Comparison of ENCODE assay signal across 20 cellular contexts in the genomic region with DNA sequence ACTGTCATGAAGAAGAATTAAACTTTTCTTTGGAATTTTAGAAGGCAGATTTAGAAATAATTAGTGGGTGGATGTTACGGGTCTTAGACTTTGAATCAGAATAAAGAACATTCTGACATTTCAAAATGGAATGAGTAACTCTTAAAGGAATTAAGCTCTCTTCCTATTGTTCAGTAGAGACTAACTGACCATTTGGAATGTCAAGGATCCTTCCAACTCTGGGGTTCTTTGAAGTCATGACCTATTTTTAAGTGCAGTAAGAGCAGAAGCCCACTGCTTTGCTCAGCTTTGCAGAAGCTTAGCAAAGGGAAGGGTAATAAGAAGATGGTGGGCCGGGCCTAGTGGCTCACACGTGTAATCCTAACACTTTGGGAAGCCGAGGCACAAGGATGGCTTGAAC. TPM values are rescaled to one million over a fixed set of nuclear protein-coding genes. Genes with fewer than 3 reads are reported as not detected.
DNase-seq lines count a peak whose midpoint lies in the region; ATAC-seq, FAIRE-seq and TF ChIP-seq lines count a peak whose summit lies in the region.
"Had no signal": no experiment of that assay in that cellular context is flagged by ENCODE, and none has a peak within 500 bp of the region (broad histone marks: within the 10 kb centered on the region; RNA-seq: fewer than 3 reads in every experiment).

No MANE protein-coding gene starts in this region.

- no peak for ATAC-seq in HepG2
- ATAC-seq in right lobe of liver = no peak
- ATAC-seq in activated naive CD8-positive, alpha-beta T cell treated with anti-CD3 and anti-CD28 coated beads, Interleukin-2, amount 50 U/mL, for 24 hours = no peak
- no peak for ATAC-seq in memory B cell (ENCODE audit: low read depth)
- no peak for ATAC-seq in GM19455 (IDR thresholded peaks at IDR 0.05; ENCODE audit: unreplicated experiment)
- ATAC-seq in HG03097 (IDR thresholded peaks at IDR 0.05; ENCODE audit: low FRiP score, unreplicated experiment) = no peak
- no peak for ATAC-seq in Right ventricle myocardium inferior
- ATAC-seq: activated T-cell treated with anti-CD3 and anti-CD28 coated beads, Interleukin-2, amount 50 U/mL, for 4 hours had no signal

- no peak overlapping the region for H3K9ac ChIP-seq in HepG2 (ENCODE audit: insufficient read depth, low read depth, low read length)

- H3K9me3 ChIP-seq in HepG2 (ENCODE audit: low read length) (no peaks in the 10 kb centered on the region), right lobe of liver (no peaks in the 10 kb centered on the region)
- H3K9me3 ChIP-seq: BE2C, colonic mucosa, suprapubic skin had no signal

- H3K4me1 ChIP-seq in HepG2 (ENCODE audit: insufficient read depth, low read length) (peaks cover 38% of the 10 kb centered on the region), right lobe of liver (peaks cover 0 to 33% (median 10%) of the 10 kb centered on the region in 4 donors)

- no peak for TF ChIP-seq CTCF in HepG2 (CRISPR knock-in tag; IDR thresholded peaks at IDR 0.05)
- TF ChIP-seq CTCF in right lobe of liver (IDR thresholded peaks at IDR 0.05) = no peak

- H3K4me2 ChIP-seq in HepG2 (ENCODE audit: low read depth, low read length) = no peak overlapping the region

- 97% methylated on average over 4 of the region's 4 CpGs for WGBS in HepG2 (ENCODE audit: low lambda C conversion rate)
- WGBS in right lobe of liver (ENCODE audit: insufficient coverage, low coverage, low lambda C conversion rate, missing lambda C conversion rate) = 89% methylated on average over 4 of the region's 4 CpGs

- H3K4me3 Mint-ChIP-seq in activated naive CD8-positive, alpha-beta T cell treated with anti-CD3 and anti-CD28 coated beads, Interleukin-2, amount 50 U/mL, for 24 hours = no peak overlapping the region
- H3K4me3 Mint-ChIP-seq in memory B cell = no peak overlapping the region
- H3K4me3 Mint-ChIP-seq: immature natural killer cell had no signal

- POLR2A ChIA-PET in HepG2 (lab: Yijun Ruan, JAX) = interaction anchor here (1.2 kb wide), 1 partner anchor 14 kb away, joined by 4 read pairs; no protein-coding TSS in a partner anchor

- H3K27ac Mint-ChIP-seq in activated naive CD8-positive, alpha-beta T cell treated with anti-CD3 and anti-CD28 coated beads, Interleukin-2, amount 50 U/mL, for 24 hours = peak overlapping the region; percentile 14
- H3K27ac Mint-ChIP-seq in memory B cell = peak overlapping the region; percentile 17

- no peaks in the 10 kb centered on the region for H3K27me3 Mint-ChIP-seq in activated naive CD8-positive, alpha-beta T cell treated with anti-CD3 and anti-CD28 coated beads, Interleukin-2, amount 50 U/mL, for 24 hours
- H3K27me3 Mint-ChIP-seq in memory B cell = no peaks in the 10 kb centered on the region

- TF ChIP-seq RAD21 in HepG2 (CRISPR knock-in tag; IDR thresholded peaks at IDR 0.05) = no peak

- TF ChIP-seq POLR2A in HepG2 (IDR thresholded peaks at IDR 0.05; ENCODE audit: insufficient read depth in 1 of 2, low read depth in 2 of 2, low read length in 2 of 2) (no peak), right lobe of liver (IDR thresholded peaks at IDR 0.05) (no peak)

- CTCF ChIA-PET in HepG2 (lab: Yijun Ruan, JAX; ENCODE audit: low intra/inter-chr PET ratio, low total read pairs) = no interaction called here

- no peaks in the 10 kb centered on the region for H3K36me3 ChIP-seq in HepG2 (replicated peaks in 1 of 2; ENCODE audit: control insufficient read depth in 1 of 2, insufficient read depth in 2 of 2, low read length in 2 of 2)
- H3K36me3 ChIP-seq in right lobe of liver = no peaks in the 10 kb centered on the region
- H3K36me3 ChIP-seq: BE2C, colonic mucosa, suprapubic skin had no signal

- FAIRE-seq in HepG2 (lab: Jason Lieb, UNC) = no peak
- FAIRE-seq: GM18507 had no signal

- no peaks in the 10 kb centered on the region; a peak in 1 of 5 replicates for H3K27me3 ChIP-seq in HepG2 (ENCODE audit: control insufficient read depth in 1 of 2, insufficient read depth in 2 of 2, low read length in 2 of 2)
- no peaks in the 10 kb centered on the region for H3K27me3 ChIP-seq in right lobe of liver
- H3K27me3 ChIP-seq: BE2C, colonic mucosa, suprapubic skin had no signal

- H3K4me1 Mint-ChIP-seq in activated naive CD8-positive, alpha-beta T cell treated with anti-CD3 and anti-CD28 coated beads, Interleukin-2, amount 50 U/mL, for 24 hours = peaks cover 66% of the 10 kb centered on the region
- peaks cover 45% of the 10 kb centered on the region for H3K4me1 Mint-ChIP-seq in memory B cell

- H3K36me3 Mint-ChIP-seq in activated naive CD8-positive, alpha-beta T cell treated with anti-CD3 and anti-CD28 coated beads, Interleukin-2, amount 50 U/mL, for 24 hours (ENCODE audit: low read depth) = peaks cover 29% of the 10 kb centered on the region
- H3K36me3 Mint-ChIP-seq in memory B cell = peaks cover 10% of the 10 kb centered on the region

- BruUV-seq in HepG2 (replicated peaks; lab: Mats Ljungman, UMichigan) = no TSS peak

- TF ChIP-seq EP300 in HepG2 (IDR thresholded peaks at IDR 0.05; ENCODE audit: low read depth in 2 of 2, low read length in 2 of 2) = no peak
- no peak for TF ChIP-seq EP300 in HepG2 (CRISPR knock-in tag; IDR thresholded peaks at IDR 0.05; ENCODE audit: borderline replicate concordance)

- intact Hi-C loops in HepG2 (cut with micrococcal nuclease; ENCODE audit: unreplicated experiment) = no loop called here
- intact Hi-C loops in right lobe of liver (cut with DNase I) = no loop called here
- intact Hi-C loops in Right ventricle myocardium inferior (cut with DNase I) = loop anchor here (5.0 kb wide), 1 partner anchor 69 kb away; a partner anchor contains a TSS

- no peak overlapping the region for H3K4me3 ChIP-seq in HepG2 (replicated peaks in 1 of 3; ENCODE audit: insufficient read depth in 1 of 3, low read depth in 2 of 3, low read length in 3 of 3)
- H3K4me3 ChIP-seq in right lobe of liver = no peak overlapping the region
- H3K4me3 ChIP-seq: colonic mucosa, lung, suprapubic skin had no signal

- H4K20me1 ChIP-seq in HepG2 (ENCODE audit: insufficient read depth, low read length) = 0 out of 2 replicates have a peak, but pooled peaks cover 3% of the 10 kb centered on the region

- H2AFZ ChIP-seq in HepG2 (ENCODE audit: low read length) = no peak overlapping the region

- H3K27ac ChIP-seq in HepG2 (ENCODE audit: extremely low read length, insufficient read depth, low read length) = no peak overlapping the region
- H3K27ac ChIP-seq in right lobe of liver = no peak overlapping the region
- H3K27ac ChIP-seq: colonic mucosa, suprapubic skin had no signal

- H3K79me2 ChIP-seq in HepG2 (ENCODE audit: insufficient read depth, low read length) = peaks cover 29% of the 10 kb centered on the region

- in situ Hi-C loops in HepG2 (cut with HindIII; ENCODE audit: extremely low pct_ligation_motif_present, low pct_unique_long_range_greater_than_20kb) = no loop called here

- H3K9me3 Mint-ChIP-seq in activated naive CD8-positive, alpha-beta T cell treated with anti-CD3 and anti-CD28 coated beads, Interleukin-2, amount 50 U/mL, for 24 hours = no peaks in the 10 kb centered on the region
- H3K9me3 Mint-ChIP-seq in memory B cell = no peaks in the 10 kb centered on the region
- H3K9me3 Mint-ChIP-seq: activated T-cell treated with anti-CD3 and anti-CD28 coated beads, Interleukin-2, amount 50 U/mL, for 4 hours; immature natural killer cell had no signal

- DNase-seq in HepG2 (ENCODE audit: low spot score) (no peak), right lobe of liver (no peak), memory B cell (ENCODE audit: low spot score in 2 of 2) (no peak), Right ventricle myocardium inferior (ENCODE audit: missing footprints) (no peak)
- DNase-seq in activated naive CD8-positive, alpha-beta T cell treated with anti-CD3 and anti-CD28 coated beads, Interleukin-2, amount 50 U/mL, for 24 hours = no peak
- no peak for DNase-seq in stimulated activated CD4-positive, alpha-beta T cell treated with anti-CD3 and anti-CD28 coated beads, Interleukin-15, amount 100 ng/mL, for 24 hours
- DNase-seq: activated T-cell treated with anti-CD3 and anti-CD28 coated beads, Interleukin-2, amount 50 U/mL, for 4 hours; BE2C; colonic mucosa; DMS 273 treated with DMSO at 0.1 percent for 48 hours; immature natural killer cell; NCI-H187; NCI-H446; Right ventricle myocardium superior had no signal

RNA-seq across cellular contexts. Expression of a gene that starts 4.0 kb away (rescaled TPM):
- total RNA-seq in HepG2 (2016; rRNA removed; fragmentation: Illumina TruSeq; extraction: Trizol) (72.1 and 74.4 TPM in 2 replicates), right lobe of liver (10 to 100 TPM; 28.2 to 55.2 (median 37.1) TPM), Right ventricle myocardium inferior (98.2 TPM)
- total RNA-seq in HepG2 (2016; cell fraction: cytosol; rRNA removed; fragmentation: Illumina TruSeq; extraction: Trizol; ENCODE audit: low read depth) = 16.5 and 18.5 TPM in 2 replicates
- 75.0 and 76.5 TPM in 2 replicates for total RNA-seq in HepG2 (2016; cell fraction: insoluble cytoplasmic fraction; rRNA removed; fragmentation: Illumina TruSeq; extraction: Trizol)
- total RNA-seq in HepG2 (2016; cell fraction: membrane; rRNA removed; fragmentation: Illumina TruSeq; extraction: Trizol) = 23.3 and 30.6 TPM in 2 replicates
- total RNA-seq in HepG2 (2016; cell fraction: nucleus; rRNA removed; fragmentation: Illumina TruSeq; extraction: Trizol) = 35.7 and 40.9 TPM in 2 replicates
- 35.8 and 41.1 TPM in 2 replicates for polyA plus RNA-seq in HepG2 (2011; rRNA removed)
- 27.6 and 35.9 TPM in 2 replicates for polyA plus RNA-seq in HepG2 (2011; cell fraction: cytosol; rRNA removed)
- polyA plus RNA-seq in HepG2 (2011; cell fraction: nucleus; rRNA removed) = 20.8 and 25.4 TPM in 2 replicates
- 23.0 and 52.4 TPM in 2 replicates for polyA plus RNA-seq in HepG2 (2012)
- 22.9 and 25.5 TPM in 2 replicates for polyA plus RNA-seq in HepG2 (2016; cell fraction: cytosol; fragmentation: Illumina TruSeq; extraction: Trizol; ENCODE audit: low read depth)
- polyA plus RNA-seq in HepG2 (2016; cell fraction: insoluble cytoplasmic fraction; fragmentation: Illumina TruSeq; extraction: Trizol; ENCODE audit: low read depth) = 67.0 and 70.3 TPM in 2 replicates
- 24.8 and 25.8 TPM in 2 replicates for polyA plus RNA-seq in HepG2 (2016; cell fraction: membrane; fragmentation: Illumina TruSeq; extraction: Trizol; ENCODE audit: low read depth)
- polyA plus RNA-seq in HepG2 (2016; cell fraction: nucleus; fragmentation: Illumina TruSeq; extraction: Trizol; ENCODE audit: insufficient read depth, low read depth) = 44.4 and 74.3 TPM in 2 replicates
- polyA minus RNA-seq in HepG2 (2011; rRNA and poly(A)+ RNA removed; ENCODE audit: low replicate concordance) = 6.9 and 33.8 TPM in 2 replicates
- polyA minus RNA-seq in HepG2 (2011; cell fraction: cytosol; rRNA and poly(A)+ RNA removed) = 9.8 and 13.8 TPM in 2 replicates
- 40.3 and 42.6 TPM in 2 replicates for polyA minus RNA-seq in HepG2 (2011; cell fraction: nucleus; rRNA and poly(A)+ RNA removed)

RNA-seq across cellular contexts. Expression of a gene that starts 24.3 kb away (rescaled TPM):
- total RNA-seq in HepG2 (2016; rRNA removed; fragmentation: Illumina TruSeq; extraction: Trizol) = 674 and 839 TPM in 2 replicates
- total RNA-seq in HepG2 (2016; cell fraction: cytosol; rRNA removed; fragmentation: Illumina TruSeq; extraction: Trizol; ENCODE audit: low read depth) = 242 and 256 TPM in 2 replicates
- total RNA-seq in HepG2 (2016; cell fraction: insoluble cytoplasmic fraction; rRNA removed; fragmentation: Illumina TruSeq; extraction: Trizol) = 663 and 874 TPM in 2 replicates
- 629 and 636 TPM in 2 replicates for total RNA-seq in HepG2 (2016; cell fraction: membrane; rRNA removed; fragmentation: Illumina TruSeq; extraction: Trizol)
- 227 and 238 TPM in 2 replicates for total RNA-seq in HepG2 (2016; cell fraction: nucleus; rRNA removed; fragmentation: Illumina TruSeq; extraction: Trizol)
- polyA plus RNA-seq in HepG2 (2011; rRNA removed) = 417 and 526 TPM in 2 replicates
- polyA plus RNA-seq in HepG2 (2011; cell fraction: cytosol; rRNA removed) = 451 and 581 TPM in 2 replicates
- 112 and 118 TPM in 2 replicates for polyA plus RNA-seq in HepG2 (2011; cell fraction: nucleus; rRNA removed)
- polyA plus RNA-seq in HepG2 (2012) = 77.6 and 217 TPM in 2 replicates
- 401 and 422 TPM in 2 replicates for polyA plus RNA-seq in HepG2 (2016; cell fraction: cytosol; fragmentation: Illumina TruSeq; extraction: Trizol; ENCODE audit: low read depth)
- 1,459 and 1,539 TPM in 2 replicates for polyA plus RNA-seq in HepG2 (2016; cell fraction: insoluble cytoplasmic fraction; fragmentation: Illumina TruSeq; extraction: Trizol; ENCODE audit: low read depth)
- polyA plus RNA-seq in HepG2 (2016; cell fraction: membrane; fragmentation: Illumina TruSeq; extraction: Trizol; ENCODE audit: low read depth) = 928 and 1,086 TPM in 2 replicates
- 560 and 646 TPM in 2 replicates for polyA plus RNA-seq in HepG2 (2016; cell fraction: nucleus; fragmentation: Illumina TruSeq; extraction: Trizol; ENCODE audit: insufficient read depth, low read depth)
- 0.26 and 308 TPM in 2 replicates for polyA minus RNA-seq in HepG2 (2011; rRNA and poly(A)+ RNA removed; ENCODE audit: low replicate concordance)
- 48.7 and 61.2 TPM in 2 replicates for polyA minus RNA-seq in HepG2 (2011; cell fraction: cytosol; rRNA and poly(A)+ RNA removed)
- polyA minus RNA-seq in HepG2 (2011; cell fraction: nucleus; rRNA and poly(A)+ RNA removed) = 37.3 and 43.0 TPM in 2 replicates
- 1,000 to 10,000 TPM in 1 of 6 experiments, 100 to 1,000 TPM in 5; 248 to 1,113 (median 341) TPM for total RNA-seq in right lobe of liver
- total RNA-seq in Right ventricle myocardium inferior = not detected
- total RNA-seq: Right ventricle myocardium superior had no signal
- polyA plus RNA-seq: immature natural killer cell, neural cell had no signal

RNA-seq across cellular contexts. Expression of a gene that starts 38.5 kb away (rescaled TPM):
- total RNA-seq in HepG2 (2016; rRNA removed; fragmentation: Illumina TruSeq; extraction: Trizol) = 0.02 TPM in 1 of 2 replicates, not detected in the other
- total RNA-seq in HepG2 (2016; cell fraction: cytosol; rRNA removed; fragmentation: Illumina TruSeq; extraction: Trizol; ENCODE audit: low read depth) = not detected in 2 replicates
- total RNA-seq in HepG2 (2016; cell fraction: insoluble cytoplasmic fraction; rRNA removed; fragmentation: Illumina TruSeq; extraction: Trizol) = 0.02 TPM in 1 of 2 replicates, not detected in the other
- total RNA-seq in HepG2 (2016; cell fraction: membrane; rRNA removed; fragmentation: Illumina TruSeq; extraction: Trizol) = not detected in 2 replicates
- total RNA-seq in HepG2 (2016; cell fraction: nucleus; rRNA removed; fragmentation: Illumina TruSeq; extraction: Trizol) = not detected in 2 replicates
- polyA plus RNA-seq in HepG2 (2011; rRNA removed) = 0.01 TPM in 1 of 2 replicates, not detected in the other
- not detected in 2 replicates for polyA plus RNA-seq in HepG2 (2011; cell fraction: cytosol; rRNA removed)
- polyA plus RNA-seq in HepG2 (2011; cell fraction: nucleus; rRNA removed) = not detected in 2 replicates
- polyA plus RNA-seq in HepG2 (2012) = not detected in 2 replicates
- not detected in 2 replicates for polyA plus RNA-seq in HepG2 (2016; cell fraction: cytosol; fragmentation: Illumina TruSeq; extraction: Trizol; ENCODE audit: low read depth)
- not detected in 2 replicates for polyA plus RNA-seq in HepG2 (2016; cell fraction: insoluble cytoplasmic fraction; fragmentation: Illumina TruSeq; extraction: Trizol; ENCODE audit: low read depth)
- not detected in 2 replicates for polyA plus RNA-seq in HepG2 (2016; cell fraction: membrane; fragmentation: Illumina TruSeq; extraction: Trizol; ENCODE audit: low read depth)
- not detected in 2 replicates for polyA plus RNA-seq in HepG2 (2016; cell fraction: nucleus; fragmentation: Illumina TruSeq; extraction: Trizol; ENCODE audit: insufficient read depth, low read depth)
- polyA minus RNA-seq in HepG2 (2011; rRNA and poly(A)+ RNA removed; ENCODE audit: low replicate concordance) = 0.28 TPM in 1 of 2 replicates, not detected in the other
- not detected in 2 replicates for polyA minus RNA-seq in HepG2 (2011; cell fraction: cytosol; rRNA and poly(A)+ RNA removed)
- polyA minus RNA-seq in HepG2 (2011; cell fraction: nucleus; rRNA and poly(A)+ RNA removed) = not detected in 2 replicates
- 1 to 10 TPM in 1 of 6 experiments, under 1 TPM in 5; 0.12 to 2.4 (median 0.72) TPM for total RNA-seq in right lobe of liver
- 79.4 TPM for total RNA-seq in Right ventricle myocardium inferior

RNA-seq across cellular contexts. Expression of a gene that starts 53.9 kb away (rescaled TPM):
- total RNA-seq in HepG2 (2016; rRNA removed; fragmentation: Illumina TruSeq; extraction: Trizol) (17.2 and 18.5 TPM in 2 replicates), right lobe of liver (10 to 100 TPM in 2 of 6 experiments, 1 to 10 TPM in 4; 6.5 to 13.8 (median 9.0) TPM), Right ventricle myocardium inferior (12.6 TPM)
- 10.0 and 10.2 TPM in 2 replicates for total RNA-seq in HepG2 (2016; cell fraction: cytosol; rRNA removed; fragmentation: Illumina TruSeq; extraction: Trizol; ENCODE audit: low read depth)
- total RNA-seq in HepG2 (2016; cell fraction: insoluble cytoplasmic fraction; rRNA removed; fragmentation: Illumina TruSeq; extraction: Trizol) = 15.0 and 19.2 TPM in 2 replicates
- total RNA-seq in HepG2 (2016; cell fraction: membrane; rRNA removed; fragmentation: Illumina TruSeq; extraction: Trizol) = 28.0 and 32.7 TPM in 2 replicates
- total RNA-seq in HepG2 (2016; cell fraction: nucleus; rRNA removed; fragmentation: Illumina TruSeq; extraction: Trizol) = 13.3 and 15.6 TPM in 2 replicates
- polyA plus RNA-seq in HepG2 (2011; rRNA removed) = 7.4 and 12.3 TPM in 2 replicates
- 6.2 and 7.5 TPM in 2 replicates for polyA plus RNA-seq in HepG2 (2011; cell fraction: cytosol; rRNA removed)
- polyA plus RNA-seq in HepG2 (2011; cell fraction: nucleus; rRNA removed) = 33.9 and 49.5 TPM in 2 replicates
- 3.6 and 9.1 TPM in 2 replicates for polyA plus RNA-seq in HepG2 (2012)
- polyA plus RNA-seq in HepG2 (2016; cell fraction: cytosol; fragmentation: Illumina TruSeq; extraction: Trizol; ENCODE audit: low read depth) = 12.4 and 12.5 TPM in 2 replicates
- 18.7 and 21.4 TPM in 2 replicates for polyA plus RNA-seq in HepG2 (2016; cell fraction: insoluble cytoplasmic fraction; fragmentation: Illumina TruSeq; extraction: Trizol; ENCODE audit: low read depth)
- polyA plus RNA-seq in HepG2 (2016; cell fraction: membrane; fragmentation: Illumina TruSeq; extraction: Trizol; ENCODE audit: low read depth) = 29.3 and 32.2 TPM in 2 replicates
- polyA plus RNA-seq in HepG2 (2016; cell fraction: nucleus; fragmentation: Illumina TruSeq; extraction: Trizol; ENCODE audit: insufficient read depth, low read depth) = 31.6 and 35.1 TPM in 2 replicates
- polyA minus RNA-seq in HepG2 (2011; rRNA and poly(A)+ RNA removed; ENCODE audit: low replicate concordance) = 8.7 TPM in 1 of 2 replicates, not detected in the other
- 2.2 and 3.1 TPM in 2 replicates for polyA minus RNA-seq in HepG2 (2011; cell fraction: cytosol; rRNA and poly(A)+ RNA removed)
- polyA minus RNA-seq in HepG2 (2011; cell fraction: nucleus; rRNA and poly(A)+ RNA removed) = 4.0 and 8.6 TPM in 2 replicates

Comparison
In these comparisons a context has a peak if more than half of its experiments do, and no peak if none do; other contexts are left out.
1. RNA of a gene that starts 24.3 kb away (total RNA-seq): 227 to 874 TPM in HepG2 and 248 to 1,113 TPM in right lobe of liver; not detected in Right ventricle myocardium inferior (single experiment); every median in the first group is over 100 times any median in the second.
2. RNA of a gene that starts 38.5 kb away (total RNA-seq): 79.4 TPM in Right ventricle myocardium inferior (single experiment); 0.12 to 2.4 TPM in right lobe of liver and 0.02 TPM in HepG2; every median in the first group is over 10 times any median in the second.